11 cellular contexts compared by ENCODE assay signal in the genomic region with DNA sequence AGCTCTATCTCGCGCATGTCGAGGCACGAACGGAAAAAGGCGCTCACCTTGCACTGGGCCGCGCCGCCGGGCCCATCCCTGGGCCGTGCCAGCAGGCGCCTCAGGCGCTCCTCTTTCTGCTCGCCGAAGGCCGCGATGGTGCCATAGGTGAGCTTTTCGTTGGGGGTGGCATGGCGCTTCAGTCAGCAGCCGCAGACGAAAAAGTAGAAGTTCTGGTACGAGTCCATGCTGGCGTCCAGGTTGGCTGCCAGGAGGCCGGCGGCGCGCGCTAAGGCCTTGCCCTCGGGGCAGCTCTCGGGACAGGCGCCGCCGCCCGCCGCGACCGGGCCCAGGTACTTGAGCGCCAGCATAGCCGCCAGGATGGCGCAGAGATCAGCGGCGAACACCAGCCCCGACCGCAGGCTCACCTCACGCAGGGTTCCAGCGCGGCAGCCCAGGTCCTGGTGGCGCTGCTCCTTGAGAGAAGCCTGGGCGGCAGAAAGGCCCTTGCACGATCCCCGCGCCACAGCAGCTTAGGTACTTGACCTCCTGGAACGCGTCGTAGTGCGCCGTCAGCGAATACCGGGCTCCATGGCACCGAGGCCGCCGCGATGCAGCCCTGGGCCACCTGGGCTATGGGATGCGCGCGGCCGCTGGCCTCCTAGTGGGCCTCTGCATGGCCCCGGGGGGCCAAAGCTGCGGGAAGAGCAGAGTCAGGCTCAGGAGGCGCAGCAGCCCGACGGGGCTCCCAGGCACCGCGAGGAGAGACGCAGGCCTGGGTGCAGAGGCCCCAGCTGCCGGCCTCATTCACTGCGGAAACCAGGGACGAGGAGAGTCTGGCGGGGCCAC. TPM values are rescaled to one million over a fixed set of nuclear protein-coding genes. Genes with fewer than 3 reads are reported as not detected.
DNase-seq lines count a peak whose midpoint lies in the region; ATAC-seq and TF ChIP-seq lines count a peak whose summit lies in the region.
"Had no signal": no experiment of that assay in that cellular context is flagged by ENCODE, and none has a peak within 500 bp of the region (broad histone marks: within the 10 kb centered on the region; RNA-seq: fewer than 3 reads in every experiment).

No MANE protein-coding gene starts in this region.

- H3K4me3 Mint-ChIP-seq in naive B cell: peak overlapping the region in 5 of 8 donors; percentile 53 to 78 (median 67)

- H3K36me3 ChIP-seq in urinary bladder (ENCODE audit: insufficient read depth): no peaks in the 10 kb centered on the region
- H3K36me3 ChIP-seq in gastroesophageal sphincter: no peaks in the 10 kb centered on the region
- H3K36me3 ChIP-seq: transverse colon had no signal

- peaks cover 2 to 22% (median 8%) of the 10 kb centered on the region in 7 donors for H3K9me3 Mint-ChIP-seq in naive B cell

- TF ChIP-seq CTCF in coronary artery (IDR thresholded peaks at IDR 0.05) (no peak), gastroesophageal sphincter (IDR thresholded peaks at IDR 0.05) (no peak)

- peaks cover 0 to 17% (median 0%) of the 10 kb centered on the region in 3 donors for H3K9me3 ChIP-seq in gastroesophageal sphincter

- TF ChIP-seq EP300 in gastroesophageal sphincter (IDR thresholded peaks at IDR 0.05): no peak

- H3K4me3 ChIP-seq in coronary artery (peak overlapping the region; percentile 65), urinary bladder (ENCODE audit: low read depth, low read length) (peak overlapping the region; percentile 5), gastroesophageal sphincter (peak overlapping the region in 1 of 2 donors; percentile 40)

- H3K4me1 ChIP-seq in urinary bladder (ENCODE audit: insufficient read depth): peaks cover 1% of the 10 kb centered on the region
- H3K4me1 ChIP-seq in gastroesophageal sphincter: peaks cover 0 to 29% (median 13%) of the 10 kb centered on the region in 3 donors

- H3K4me1 Mint-ChIP-seq in naive B cell: peaks cover 12 to 18% (median 13%) of the 10 kb centered on the region in 3 donors

- 4% methylated on average over 79 of the region's 79 CpGs for WGBS in urinary bladder
- WGBS in gastroesophageal sphincter (ENCODE audit: low coverage in 1 of 2), 2 donors: 0% methylated on average over 4 of the region's 79 CpGs; no CpG with 5 or more reads in 1 of the 2 donors

- H3K36me3 Mint-ChIP-seq in naive B cell: peaks cover 4 to 15% of the 10 kb centered on the region in 2 donors

- TF ChIP-seq POLR2A in gastroesophageal sphincter (IDR thresholded peaks at IDR 0.05): no peak

- peaks cover 97% of the 10 kb centered on the region for H3K27me3 ChIP-seq in gastroesophageal sphincter

- no peak overlapping the region for H3K27ac ChIP-seq in coronary artery
- H3K27ac ChIP-seq in urinary bladder (ENCODE audit: low read depth): no peak overlapping the region
- H3K27ac ChIP-seq in gastroesophageal sphincter: no peak overlapping the region
- H3K27ac ChIP-seq: transverse colon had no signal

- H3K27me3 Mint-ChIP-seq in naive B cell: peaks cover 39 to 86% (median 58%) of the 10 kb centered on the region in 3 donors

- DNase-seq in Right ventricle myocardium inferior (ENCODE audit: missing footprints) (peak; percentile 41), left ventricle myocardium superior (no peak), coronary artery (ENCODE audit: low spot score) (no peak), naive B cell (no peak)

- intact Hi-C loops in Right ventricle myocardium inferior (cut with DNase I) (no loop called here), left ventricle myocardium superior (cut with micrococcal nuclease) (no loop called here)

- H3K27ac Mint-ChIP-seq in naive B cell: no peak overlapping the region

- ATAC-seq in Right ventricle myocardium inferior (no peak), left ventricle myocardium superior (no peak), naive B cell (ENCODE audit: low read depth in 2 of 2) (no peak), gastroesophageal sphincter (no peak), HG03354 (IDR thresholded peaks at IDR 0.05; ENCODE audit: poor library complexity, severe bottlenecking, unreplicated experiment) (no peak), GM19328 (IDR thresholded peaks at IDR 0.05; ENCODE audit: unreplicated experiment) (no peak)

RNA-seq across cellular contexts. Expression of a gene that starts 12.8 kb away (rescaled TPM):
- total RNA-seq in Right ventricle myocardium inferior: not detected
- total RNA-seq in left ventricle myocardium superior: not detected
- not detected for polyA plus RNA-seq in naive B cell (ENCODE audit: low read depth in 6 of 6)
- total RNA-seq in urinary bladder: not detected
- polyA plus RNA-seq in urinary bladder: not detected
- not detected for total RNA-seq in gastroesophageal sphincter
- total RNA-seq: glomerular endothelial cell, skeletal muscle tissue, transverse colon had no signal

RNA-seq across cellular contexts. Expression of a gene that starts 36.5 kb away (rescaled TPM):
- total RNA-seq in Right ventricle myocardium inferior (not detected), left ventricle myocardium superior (not detected), urinary bladder (not detected), gastroesophageal sphincter (not detected)
- polyA plus RNA-seq in naive B cell (ENCODE audit: low read depth in 6 of 6) (not detected), urinary bladder (not detected)
- total RNA-seq: glomerular endothelial cell, skeletal muscle tissue had no signal

RNA-seq across cellular contexts. Expression of a gene that starts 40.9 kb away (rescaled TPM):
- total RNA-seq in Right ventricle myocardium inferior (not detected), left ventricle myocardium superior (not detected), urinary bladder (not detected), gastroesophageal sphincter (not detected)
- polyA plus RNA-seq in naive B cell (ENCODE audit: low read depth in 6 of 6) (under 1 TPM in 3 of 6 donors, not detected in 3; 0.26 to 0.69 (median 0.40) TPM), urinary bladder (not detected)
- total RNA-seq: glomerular endothelial cell, skeletal muscle tissue, transverse colon had no signal
